In the genomic region with DNA sequence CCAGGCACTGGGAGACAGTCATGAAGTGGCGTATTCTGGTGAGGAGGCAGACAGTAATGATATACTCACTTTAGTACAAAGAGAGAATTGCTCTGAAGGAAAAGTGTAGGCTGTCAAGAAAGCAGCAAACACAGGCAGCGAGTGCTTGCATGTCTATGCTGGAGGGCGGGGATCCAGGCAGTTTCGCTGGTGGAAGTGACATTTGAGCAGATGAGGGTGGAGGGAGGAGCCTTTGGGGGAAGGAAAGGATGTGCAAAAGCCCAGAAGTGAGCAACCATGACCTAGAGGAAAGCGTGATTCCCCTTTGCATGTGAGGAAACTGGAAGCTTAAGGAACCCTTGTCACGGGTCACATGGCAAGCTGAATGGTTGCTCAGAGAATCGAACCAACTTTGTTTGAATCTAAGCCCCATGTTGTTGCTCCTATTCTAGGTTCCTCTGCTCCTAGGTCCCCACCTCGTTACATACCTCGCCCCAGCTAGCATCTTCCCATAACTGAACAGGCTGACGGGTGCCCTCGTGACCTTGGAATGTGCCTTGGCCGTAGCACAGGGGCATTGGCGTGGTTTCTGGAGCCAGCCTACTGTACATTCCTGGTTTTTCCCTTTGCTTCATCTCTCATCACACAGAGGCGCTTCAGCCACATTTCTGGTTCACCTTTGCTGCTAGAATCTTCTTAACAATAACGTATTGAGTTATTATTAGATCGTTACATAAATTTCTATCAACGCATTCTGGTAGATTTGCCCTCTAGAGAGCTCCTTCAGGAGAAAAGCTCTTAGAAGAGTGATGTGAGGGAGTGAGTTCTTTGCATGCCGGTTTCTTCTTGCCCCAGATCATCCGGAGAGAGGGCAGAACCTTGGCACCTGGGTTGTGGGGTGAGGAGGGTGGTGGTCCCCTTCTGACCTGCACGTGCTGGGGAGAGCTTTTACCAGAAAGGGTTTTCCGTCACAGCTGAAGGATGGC, we compare ENCODE assay signal across 1 cellular context.
A peak's percentile ranks its signal among the peaks of the same experiment; 100 is the strongest.
TF ChIP-seq lines count a peak whose summit lies in the region.

No MANE protein-coding gene starts in this region.

TF ChIP-seq in neural cell, 6 proteins besides CTCF, POLR2A, EP300 and RAD21:
- TF ChIP-seq POLR2AphosphoS5 (IDR thresholded peaks at IDR 0.05) (peak; percentile 71), SMC3 (conservative IDR thresholded peaks at IDR 0.05; ENCODE audit: poor library complexity) (no peak)
